6 cellular contexts compared by ENCODE assay signal in genomic region chr11:94545641-94546470, GRCh38. TPM values are rescaled to one million over a fixed set of nuclear protein-coding genes. Genes with fewer than 3 reads are reported as not detected.
A peak's percentile ranks its signal among the peaks of the same experiment; 100 is the strongest.
DNase-seq lines count a peak whose midpoint lies in the region; ATAC-seq and TF ChIP-seq lines count a peak whose summit lies in the region.

No MANE protein-coding gene starts in this region.

- H3K27ac Mint-ChIP-seq in brain: no peak overlapping the region

- no peaks in the 10 kb centered on the region for H3K36me3 ChIP-seq in HUES48 (ENCODE audit: control insufficient read depth, insufficient read depth, low read length)
- no peaks in the 10 kb centered on the region for H3K36me3 ChIP-seq in ovary
- no peaks in the 10 kb centered on the region for H3K36me3 ChIP-seq in SJCRH30

- H3K9me3 ChIP-seq in HUES48 (ENCODE audit: control insufficient read depth, insufficient read depth, low read length): no peaks in the 10 kb centered on the region
- H3K9me3 ChIP-seq in ovary: no peaks in the 10 kb centered on the region
- no peaks in the 10 kb centered on the region for H3K9me3 ChIP-seq in SJCRH30 (replicated peaks)

- H3K27me3 ChIP-seq in HUES48 (ENCODE audit: control insufficient read depth, insufficient read depth, low read length) (peaks cover 41% of the 10 kb centered on the region), ovary (no peaks in the 10 kb centered on the region), SJCRH30 (no peaks in the 10 kb centered on the region)

- no peak overlapping the region for H3K9ac ChIP-seq in HUES48 (ENCODE audit: low read depth, low read length)

- H3K27me3 Mint-ChIP-seq in brain: peaks cover 35% of the 10 kb centered on the region

- H3K4me1 ChIP-seq in HUES48 (ENCODE audit: control insufficient read depth, insufficient read depth, low read length) (peaks cover 19% of the 10 kb centered on the region), ovary (ENCODE audit: insufficient read depth) (peaks cover 17% of the 10 kb centered on the region), SJCRH30 (no peaks in the 10 kb centered on the region)

- H3K4me1 Mint-ChIP-seq in brain: peaks cover 51% of the 10 kb centered on the region

- intact Hi-C loops in ovary (cut with DNase I): no loop called here

- WGBS in ovary, 3 donors: 85 to 87% (median 87%) methylated on average over 19 of the region's 19 CpGs

- TF ChIP-seq CTCF in brain (conservative IDR thresholded peaks at IDR 0.05): no peak
- no peak for TF ChIP-seq CTCF in ovary (IDR thresholded peaks at IDR 0.05)

- no peak overlapping the region for H3K27ac ChIP-seq in HUES48 (ENCODE audit: low read depth, low read length)
- H3K27ac ChIP-seq in ovary: no peak overlapping the region
- H3K27ac ChIP-seq in SJCRH30: no peak overlapping the region

- peaks cover 5% of the 10 kb centered on the region for H3K36me3 Mint-ChIP-seq in brain

- peak overlapping the region; percentile 45 to 83 (median 74) for H3K4me3 Mint-ChIP-seq in brain

- ATAC-seq in GM18505 (IDR thresholded peaks at IDR 0.05; ENCODE audit: unreplicated experiment): no peak

- H3K4me3 ChIP-seq in HUES48 (ENCODE audit: low read depth, low read length): peak overlapping the region; percentile 75
- H3K4me3 ChIP-seq in ovary: peak overlapping the region; percentile 69
- no peak overlapping the region for H3K4me3 ChIP-seq in SJCRH30

- no peak for TF ChIP-seq EP300 in ovary (IDR thresholded peaks at IDR 0.05)

- TF ChIP-seq POLR2A in ovary (IDR thresholded peaks at IDR 0.05): no peak
- no peak for TF ChIP-seq POLR2A in GM18505 (IDR thresholded peaks at IDR 0.05; ENCODE audit: borderline replicate concordance, extremely low read depth, insufficient read depth, insufficient read length)

- DNase-seq in ovary (no peak), SJCRH30 (no peak), NCI-H345 (lab: John Stamatoyannopoulos, UW) (no peak)

- peaks cover 0 to 12% (median 0%) of the 10 kb centered on the region in 5 experiments for H3K9me3 Mint-ChIP-seq in brain

RNA-seq across cellular contexts. Expression of gene FUT4, which starts 2.1 kb away (rescaled TPM):
- polyA plus RNA-seq in brain (ENCODE audit: insufficient read depth, low read depth, low replicate concordance) (0.76 TPM), ovary (1 to 10 TPM; 2.7 to 3.7 TPM)
- total RNA-seq in ovary: 1 to 10 TPM; 4.1 to 7.3 (median 6.4) TPM
- 0.42 and 0.46 TPM in 2 replicates for total RNA-seq in SJCRH30 (2014; rRNA removed; shearing (Covaris generic))

RNA-seq across cellular contexts. Expression of gene PIWIL4, which starts 21.3 kb away (rescaled TPM):
- polyA plus RNA-seq in brain (ENCODE audit: insufficient read depth, low read depth, low replicate concordance): 0.44 TPM
- 1 to 10 TPM; 1.9 to 4.2 (median 3.6) TPM for total RNA-seq in ovary
- 1 to 10 TPM; 3.2 to 4.6 TPM for polyA plus RNA-seq in ovary
- not detected in 2 replicates for total RNA-seq in SJCRH30 (2014; rRNA removed; shearing (Covaris generic))

RNA-seq across cellular contexts. Expression of gene C11orf97, which starts 33.6 kb away (rescaled TPM):
- polyA plus RNA-seq in brain (ENCODE audit: insufficient read depth, low read depth, low replicate concordance) (not detected), ovary (not detected)
- total RNA-seq in ovary: 10 to 100 TPM in 1 of 7 donors, under 1 TPM in 3, not detected in 3; 0.35 to 14.0 (median 0.39) TPM
- not detected in 2 replicates for total RNA-seq in SJCRH30 (2014; rRNA removed; shearing (Covaris generic))

RNA-seq across cellular contexts. Expression of gene ANKRD49, which starts 52.1 kb away (rescaled TPM):
- 5.4 TPM for polyA plus RNA-seq in brain (ENCODE audit: insufficient read depth, low read depth, low replicate concordance)
- 10 to 100 TPM; 12.9 to 15.3 (median 15.0) TPM for total RNA-seq in ovary
- polyA plus RNA-seq in ovary: 10 to 100 TPM; 22.3 to 23.0 TPM
- 14.5 and 14.9 TPM in 2 replicates for total RNA-seq in SJCRH30 (2014; rRNA removed; shearing (Covaris generic))

RNA-seq across cellular contexts. Expression of gene MRE11, which starts 52.2 kb away (rescaled TPM):
- polyA plus RNA-seq in brain (ENCODE audit: insufficient read depth, low read depth, low replicate concordance) (8.6 TPM), ovary (10 to 100 TPM in 1 of 2 donors, 1 to 10 TPM in 1; 5.6 to 13.9 TPM)
- total RNA-seq in ovary: 10 to 100 TPM; 14.2 to 23.5 (median 20.1) TPM
- 30.6 and 34.6 TPM in 2 replicates for total RNA-seq in SJCRH30 (2014; rRNA removed; shearing (Covaris generic))
